14 cellular contexts compared by ENCODE assay signal in genomic region chr12:92210062-92210461, GRCh38.
A peak's percentile ranks its signal among the peaks of the same experiment; 100 is the strongest.
DNase-seq lines count a peak whose midpoint lies in the region; ATAC-seq and TF ChIP-seq lines count a peak whose summit lies in the region.
"Had no signal": no experiment of that assay in that cellular context is flagged by ENCODE, and none has a peak within 500 bp of the region (broad histone marks: within the 10 kb centered on the region; RNA-seq: fewer than 3 reads in every experiment).

No MANE protein-coding gene starts in this region.

- peaks cover 14 to 18% of the 10 kb centered on the region in 2 donors for H3K9me3 Mint-ChIP-seq in activated naive CD4-positive, alpha-beta T cell treated with anti-CD3 and anti-CD28 coated beads, Interleukin-2, amount 50 U/mL, for 72 hours

- TF ChIP-seq CTCF in GM13977 (IDR thresholded peaks at IDR 0.05; ENCODE audit: extremely low read depth, insufficient read depth, missing control alignments) (peak; percentile 21), adrenal gland (IDR thresholded peaks at IDR 0.05) (no peak)

- H3K27ac Mint-ChIP-seq in activated naive CD4-positive, alpha-beta T cell treated with anti-CD3 and anti-CD28 coated beads, Interleukin-2, amount 50 U/mL, for 72 hours: peak overlapping the region; percentile 12 to 82
- H3K27ac Mint-ChIP-seq: WTC11 had no signal

- peak; percentile 32 for DNase-seq in GM13977 (ENCODE audit: low spot score)
- no peak for DNase-seq in activated naive CD4-positive, alpha-beta T cell treated with anti-CD3 and anti-CD28 coated beads, Interleukin-2, amount 50 U/mL, for 72 hours (ENCODE audit: low spot score in 2 of 2)
- DNase-seq in NCI-H524 (lab: John Stamatoyannopoulos, UW): no peak
- no peak for DNase-seq in SW480 (ENCODE audit: low spot score)
- no peak for DNase-seq in adrenal gland
- no peak for DNase-seq in OCI-M2 (lab: John Stamatoyannopoulos, UW; ENCODE audit: unreplicated experiment)
- DNase-seq: AML-193, NCI-H2107, RPMI8226, testis had no signal

- TF ChIP-seq POLR2A in adrenal gland (IDR thresholded peaks at IDR 0.05): no peak

- intact Hi-C loops in adrenal gland (cut with DNase I): no loop called here

- H3K4me1 ChIP-seq in BLaER1 (peaks cover 26% of the 10 kb centered on the region), adrenal gland (replicated peaks in 1 of 2) (no peaks in the 10 kb centered on the region)
- H3K4me1 ChIP-seq: testis had no signal

- no peaks in the 10 kb centered on the region for H4K20me1 ChIP-seq in BLaER1

- no peak overlapping the region for H3K9ac ChIP-seq in BLaER1

- H3K27me3 ChIP-seq in BLaER1: no peaks in the 10 kb centered on the region
- H3K27me3 ChIP-seq in adrenal gland: no peaks in the 10 kb centered on the region
- H3K27me3 ChIP-seq: hepatocyte, testis had no signal

- H3K36me3 ChIP-seq in BLaER1: no peaks in the 10 kb centered on the region
- H3K36me3 ChIP-seq in adrenal gland (replicated peaks in 1 of 2): no peaks in the 10 kb centered on the region

- H3K9me3 ChIP-seq in BLaER1: peaks cover 18% of the 10 kb centered on the region
- no peaks in the 10 kb centered on the region for H3K9me3 ChIP-seq in adrenal gland (replicated peaks in 1 of 3)
- H3K9me3 ChIP-seq: testis had no signal

- peak overlapping the region; percentile 75; the same call in 1 of the 2 replicates for H3K27ac ChIP-seq in BLaER1
- no peak overlapping the region for H3K27ac ChIP-seq in adrenal gland
- H3K27ac ChIP-seq: testis had no signal

- peaks cover 10 to 25% of the 10 kb centered on the region in 2 donors for H3K36me3 Mint-ChIP-seq in activated naive CD4-positive, alpha-beta T cell treated with anti-CD3 and anti-CD28 coated beads, Interleukin-2, amount 50 U/mL, for 72 hours
- H3K36me3 Mint-ChIP-seq: WTC11 had no signal

- H3K4me3 ChIP-seq in BLaER1 (peak overlapping the region; percentile 29; the same call in 1 of the 2 replicates), adrenal gland (no peak overlapping the region)
- H3K4me3 ChIP-seq: hepatocyte, testis had no signal

- WGBS in adrenal gland, 4 donors: 85 to 91% (median 88%) methylated on average over 4 of the region's 4 CpGs

- H3K4me2 ChIP-seq in BLaER1: peak overlapping the region; percentile 74
- H3K4me2 ChIP-seq: hepatocyte had no signal

- peak; percentile 61 for ATAC-seq in HG03439 (IDR thresholded peaks at IDR 0.05; ENCODE audit: unreplicated experiment)
- ATAC-seq in activated naive CD4-positive, alpha-beta T cell treated with anti-CD3 and anti-CD28 coated beads, Interleukin-2, amount 50 U/mL, for 72 hours: peak; percentile 77 to 81
- ATAC-seq: WTC11 had no signal

- in situ Hi-C loops in GM13977 (cut with MboI; ENCODE audit: low pct_unique_long_range_greater_than_20kb, low sequenced_read_pairs, unreplicated experiment): no loop called here
